ENCODE assay signal across 1 cellular context in genomic region chr12:14986449-14986848, GRCh38.
TF ChIP-seq lines count a peak whose summit lies in the region.

No MANE protein-coding gene starts in this region.

TF ChIP-seq in SK-N-SH treated with all-trans-retinoic acid at 6 μM for 48 hours, 23 proteins besides CTCF, POLR2A, EP300 and RAD21:
- no peak for TF ChIP-seq CSRNP3 (CRISPR knock-in tag; IDR thresholded peaks at IDR 0.05)
- no peak for TF ChIP-seq ZNF8 (CRISPR knock-in tag; IDR thresholded peaks at IDR 0.05)
- no peak for TF ChIP-seq CSDC2 (CRISPR knock-in tag; IDR thresholded peaks at IDR 0.05)
- TF ChIP-seq BACH2 (CRISPR knock-in tag; IDR thresholded peaks at IDR 0.05; ENCODE audit: borderline replicate concordance), result no peak
- TF ChIP-seq ESRRG (CRISPR knock-in tag; IDR thresholded peaks at IDR 0.05), result no peak
- TF ChIP-seq POU6F1 (CRISPR knock-in tag; IDR thresholded peaks at IDR 0.05; ENCODE audit: borderline replicate concordance, low read depth), result no peak
- no peak for TF ChIP-seq PATZ1 (CRISPR knock-in tag; IDR thresholded peaks at IDR 0.05; ENCODE audit: borderline replicate concordance)
- TF ChIP-seq RARB (CRISPR knock-in tag; IDR thresholded peaks at IDR 0.05), result no peak
- no peak for TF ChIP-seq CREB5 (CRISPR knock-in tag; IDR thresholded peaks at IDR 0.05; ENCODE audit: low read depth)
- TF ChIP-seq ARNTL (CRISPR knock-in tag; IDR thresholded peaks at IDR 0.05; ENCODE audit: borderline replicate concordance, low read depth), result no peak
